2 cellular contexts compared by ENCODE assay signal in the genomic region with DNA sequence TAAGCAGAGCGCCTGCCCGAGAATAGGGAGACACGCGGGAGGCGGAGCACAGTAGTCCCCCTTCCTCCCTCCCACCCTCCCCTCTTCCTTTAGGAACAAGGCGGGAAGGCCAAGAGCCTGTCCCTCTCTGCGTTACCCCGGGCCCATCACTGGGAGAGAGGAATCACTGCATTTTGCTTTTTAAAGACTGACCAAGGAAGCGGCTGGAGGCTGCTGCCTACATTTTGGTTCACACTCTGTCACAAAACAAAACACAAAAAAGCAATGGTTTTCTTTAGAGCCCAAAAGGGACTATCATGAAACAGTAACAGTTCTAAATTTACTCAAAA.
TF ChIP-seq lines count a peak whose summit lies in the region.

No MANE protein-coding gene starts in this region.

TF ChIP-seq in GM12878, 131 proteins besides CTCF, POLR2A, EP300 and RAD21 (continued from another document):
- 0 out of 2 replicates have a peak, but pooled peaks have one; percentile 5 for TF ChIP-seq ZNF384 (IDR thresholded peaks at IDR 0.05; ENCODE audit: borderline replicate concordance, low read depth, low read length)

TF ChIP-seq in SK-N-SH treated with all-trans-retinoic acid at 6 μM for 48 hours, 23 proteins besides CTCF, POLR2A, EP300 and RAD21:
- TF ChIP-seq, protein P1, sequence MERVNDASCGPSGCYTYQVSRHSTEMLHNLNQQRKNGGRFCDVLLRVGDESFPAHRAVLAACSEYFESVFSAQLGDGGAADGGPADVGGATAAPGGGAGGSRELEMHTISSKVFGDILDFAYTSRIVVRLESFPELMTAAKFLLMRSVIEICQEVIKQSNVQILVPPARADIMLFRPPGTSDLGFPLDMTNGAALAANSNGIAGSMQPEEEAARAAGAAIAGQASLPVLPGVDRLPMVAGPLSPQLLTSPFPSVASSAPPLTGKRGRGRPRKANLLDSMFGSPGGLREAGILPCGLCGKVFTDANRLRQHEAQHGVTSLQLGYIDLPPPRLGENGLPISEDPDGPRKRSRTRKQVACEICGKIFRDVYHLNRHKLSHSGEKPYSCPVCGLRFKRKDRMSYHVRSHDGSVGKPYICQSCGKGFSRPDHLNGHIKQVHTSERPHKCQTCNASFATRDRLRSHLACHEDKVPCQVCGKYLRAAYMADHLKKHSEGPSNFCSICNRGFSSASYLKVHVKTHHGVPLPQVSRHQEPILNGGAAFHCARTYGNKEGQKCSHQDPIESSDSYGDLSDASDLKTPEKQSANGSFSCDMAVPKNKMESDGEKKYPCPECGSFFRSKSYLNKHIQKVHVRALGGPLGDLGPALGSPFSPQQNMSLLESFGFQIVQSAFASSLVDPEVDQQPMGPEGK (CRISPR knock-in tag; IDR thresholded peaks at IDR 0.05; ENCODE audit: borderline replicate concordance), result no peak
- TF ChIP-seq ARNTL (CRISPR knock-in tag; IDR thresholded peaks at IDR 0.05; ENCODE audit: borderline replicate concordance, low read depth), result no peak
- TF ChIP-seq GLIS3 (CRISPR knock-in tag; IDR thresholded peaks at IDR 0.05), result no peak
- TF ChIP-seq SNAI2 (CRISPR knock-in tag; IDR thresholded peaks at IDR 0.05), result no peak
- TF ChIP-seq, protein P2, sequence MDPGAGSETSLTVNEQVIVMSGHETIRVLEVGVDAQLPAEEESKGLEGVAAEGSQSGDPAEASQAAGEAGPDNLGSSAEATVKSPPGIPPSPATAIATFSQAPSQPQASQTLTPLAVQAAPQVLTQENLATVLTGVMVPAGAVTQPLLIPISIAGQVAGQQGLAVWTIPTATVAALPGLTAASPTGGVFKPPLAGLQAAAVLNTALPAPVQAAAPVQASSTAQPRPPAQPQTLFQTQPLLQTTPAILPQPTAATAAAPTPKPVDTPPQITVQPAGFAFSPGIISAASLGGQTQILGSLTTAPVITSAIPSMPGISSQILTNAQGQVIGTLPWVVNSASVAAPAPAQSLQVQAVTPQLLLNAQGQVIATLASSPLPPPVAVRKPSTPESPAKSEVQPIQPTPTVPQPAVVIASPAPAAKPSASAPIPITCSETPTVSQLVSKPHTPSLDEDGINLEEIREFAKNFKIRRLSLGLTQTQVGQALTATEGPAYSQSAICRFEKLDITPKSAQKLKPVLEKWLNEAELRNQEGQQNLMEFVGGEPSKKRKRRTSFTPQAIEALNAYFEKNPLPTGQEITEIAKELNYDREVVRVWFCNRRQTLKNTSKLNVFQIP (CRISPR knock-in tag; IDR thresholded peaks at IDR 0.05; ENCODE audit: borderline replicate concordance, low read depth), result no peak
- TF ChIP-seq ZNF70 (CRISPR knock-in tag; IDR thresholded peaks at IDR 0.05), result no peak
- TF ChIP-seq ZNF8 (CRISPR knock-in tag; IDR thresholded peaks at IDR 0.05), result no peak
- no peak for TF ChIP-seq ESRRG (CRISPR knock-in tag; IDR thresholded peaks at IDR 0.05)
